ENCODE assay signal across 11 cellular contexts in genomic region chr3:13651057-13651400, GRCh38.
"Had no signal": no experiment of that assay in that cellular context is flagged by ENCODE, and none has a peak within 500 bp of the region (broad histone marks: within the 10 kb centered on the region; RNA-seq: fewer than 3 reads in every experiment).

No MANE protein-coding gene starts in this region.

- H3K36me3 Mint-ChIP-seq: activated naive CD4-positive, alpha-beta T cell treated with anti-CD3 and anti-CD28 coated beads, Interleukin-2, amount 10 ng/mL, durations not matched to agents 7 days and 5 days; WTC11 had no signal

- FAIRE-seq: kidney had no signal

- H3K4me3 Mint-ChIP-seq: activated naive CD4-positive, alpha-beta T cell treated with anti-CD3 and anti-CD28 coated beads, Interleukin-2, amount 10 ng/mL, durations not matched to agents 7 days and 5 days; neural crest cell; T-helper 1 cell treated with Interleukin-12 subunit alpha and Interleukin-12 subunit beta and Interleukin-4 antibody, amounts not matched to agents 30 μg/mL and 1 μg/mL, for 36 hours had no signal

- H3K36me3 ChIP-seq: adrenal gland, left ventricle myocardium inferior, tibial artery had no signal

- H3K4me3 ChIP-seq: adrenal gland, left ventricle myocardium inferior, skin epidermis, tibial artery had no signal

- H3K9me3 Mint-ChIP-seq: activated naive CD4-positive, alpha-beta T cell treated with anti-CD3 and anti-CD28 coated beads, Interleukin-2, amount 10 ng/mL, durations not matched to agents 7 days and 5 days; activated T-helper 17 cell treated with anti-CD3 and anti-CD28 coated beads, Interleukin-2, amount 50 U/mL, for 72 hours; dendritic cell treated with granulocyte-macrophage colony-stimulating factor and Interleukin-4, amounts not matched to agents 40 ng/mL and 50 ng/mL, for 4 days; neural crest cell; T-helper 1 cell treated with Interleukin-12 subunit alpha and Interleukin-12 subunit beta and Interleukin-4 antibody, amounts not matched to agents 30 μg/mL and 1 μg/mL, for 36 hours; WTC11 had no signal

- H3K9me3 ChIP-seq: adrenal gland, left ventricle myocardium inferior, tibial artery had no signal

- H3K27ac Mint-ChIP-seq: dendritic cell treated with granulocyte-macrophage colony-stimulating factor and Interleukin-4, amounts not matched to agents 40 ng/mL and 50 ng/mL, for 4 days; T-helper 1 cell treated with Interleukin-12 subunit alpha and Interleukin-12 subunit beta and Interleukin-4 antibody, amounts not matched to agents 30 μg/mL and 1 μg/mL, for 36 hours had no signal

- H3K4me1 ChIP-seq: adrenal gland had no signal

- H3K27ac ChIP-seq: adrenal gland, left ventricle myocardium inferior, skin epidermis, tibial artery had no signal
